22 cellular contexts compared by ENCODE assay signal in genomic region chr12:42737364-42737763, GRCh38.
"Had no signal": no experiment of that assay in that cellular context is flagged by ENCODE, and none has a peak within 500 bp of the region (broad histone marks: within the 10 kb centered on the region; RNA-seq: fewer than 3 reads in every experiment).

No MANE protein-coding gene starts in this region.

- H3K36me3 Mint-ChIP-seq: immature natural killer cell, mesothelial cell of epicardium had no signal

- ATAC-seq: effector memory CD8-positive, alpha-beta T cell; esophagus mucosa; foreskin keratinocyte; gastroesophageal sphincter; heart left ventricle; left colon; left lobe of liver; lower lobe of right lung had no signal

- H3K27me3 ChIP-seq: foreskin keratinocyte, gastroesophageal sphincter, heart left ventricle, hepatocyte had no signal

- H3K4me1 Mint-ChIP-seq: immature natural killer cell had no signal

- DNase-seq: effector CD8-positive, alpha-beta T cell; effector memory CD8-positive, alpha-beta T cell; endodermal cell; erythroblast; foreskin keratinocyte; heart left ventricle; immature natural killer cell; islet precursor cell; kidney; kidney glomerular epithelial cell; left colon; left ventricle myocardium inferior; lower lobe of right lung; mesenchymal stem cell had no signal

- H3K4me1 ChIP-seq: foreskin keratinocyte, lower lobe of right lung had no signal

- H3K4me3 Mint-ChIP-seq: dendritic cell treated with granulocyte-macrophage colony-stimulating factor and Interleukin-4, amounts not matched to agents 40 ng/mL and 50 ng/mL, for 4 days; effector memory CD8-positive, alpha-beta T cell; endodermal cell; immature natural killer cell; mesothelial cell of epicardium had no signal

- H3K36me3 ChIP-seq: gastroesophageal sphincter, heart left ventricle, left ventricle myocardium inferior, lower lobe of right lung had no signal

- H3K9me3 ChIP-seq: gastroesophageal sphincter, heart left ventricle, left ventricle myocardium inferior, lower lobe of right lung had no signal

- H3K9me3 Mint-ChIP-seq: dendritic cell treated with granulocyte-macrophage colony-stimulating factor and Interleukin-4, amounts not matched to agents 40 ng/mL and 50 ng/mL, for 4 days; endodermal cell had no signal

- H3K4me3 ChIP-seq: coronary artery, gastroesophageal sphincter, hepatocyte, lower lobe of right lung had no signal

- H3K27me3 Mint-ChIP-seq: dendritic cell treated with granulocyte-macrophage colony-stimulating factor and Interleukin-4, amounts not matched to agents 40 ng/mL and 50 ng/mL, for 4 days; effector memory CD8-positive, alpha-beta T cell had no signal

- H3K27ac ChIP-seq: coronary artery, epithelial cell of prostate, foreskin keratinocyte, gastroesophageal sphincter, hepatocyte, lower lobe of right lung had no signal

- H3K27ac Mint-ChIP-seq: dendritic cell treated with granulocyte-macrophage colony-stimulating factor and Interleukin-4, amounts not matched to agents 40 ng/mL and 50 ng/mL, for 4 days; effector memory CD8-positive, alpha-beta T cell; endodermal cell; immature natural killer cell; mesothelial cell of epicardium had no signal
